ENCODE assay signal across 22 cellular contexts in genomic region chr3:144270100-144270499, GRCh38.
DNase-seq lines count a peak whose midpoint lies in the region; ATAC-seq lines count a peak whose summit lies in the region.
"Had no signal": no experiment of that assay in that cellular context is flagged by ENCODE, and none has a peak within 500 bp of the region (broad histone marks: within the 10 kb centered on the region; RNA-seq: fewer than 3 reads in every experiment).

No MANE protein-coding gene starts in this region.

- H3K27me3 ChIP-seq in mesenchymal stem cell (ENCODE audit: control insufficient read depth in 1 of 2, insufficient read depth in 1 of 2, low read length in 2 of 2), result peaks cover 3 to 17% of the 10 kb centered on the region in 2 experiments
- H3K27me3 ChIP-seq: body of pancreas, neural progenitor cell, testis had no signal

- no peak overlapping the region for H2AK5ac ChIP-seq in mesenchymal stem cell (ENCODE audit: low read length, severe bottlenecking)

- no peak overlapping the region for H3K4me2 ChIP-seq in mesenchymal stem cell (ENCODE audit: low read length, poor library complexity, severe bottlenecking)
- H3K4me2 ChIP-seq: neural progenitor cell had no signal

- WGBS in mesenchymal stem cell, result 98% methylated on average over 3 of the region's 3 CpGs

- H3K14ac ChIP-seq in mesenchymal stem cell (ENCODE audit: low read length in 2 of 2), result no peak overlapping the region

- H3K23ac ChIP-seq in mesenchymal stem cell (ENCODE audit: low read length in 2 of 2), result no peak overlapping the region

- H3K27ac ChIP-seq in mesenchymal stem cell (ENCODE audit: low read length, poor library complexity, severe bottlenecking), result no peak overlapping the region
- H3K27ac ChIP-seq: body of pancreas, neural progenitor cell, testis had no signal

- no peak overlapping the region for H2BK12ac ChIP-seq in mesenchymal stem cell (ENCODE audit: low read length in 2 of 2)

- ATAC-seq in GM21381 (IDR thresholded peaks at IDR 0.05; ENCODE audit: unreplicated experiment), result peak; percentile 58
- ATAC-seq: activated CD8-positive, alpha-beta T cell treated with anti-CD3 and anti-CD28 coated beads, Interleukin-2, amount 10 ng/mL, durations not matched to agents 7 days and 5 days; activated T-cell treated with anti-CD3 and anti-CD28 coated beads, Interleukin-2, amount 50 U/mL, for 4 hours; body of pancreas; HCT116; Right ventricle myocardium inferior; WTC11 had no signal

- H2BK5ac ChIP-seq in mesenchymal stem cell (ENCODE audit: low read depth, low read length, poor library complexity, severe bottlenecking), result no peak overlapping the region

- H2BK15ac ChIP-seq in mesenchymal stem cell (ENCODE audit: low read depth, poor library complexity, severe bottlenecking), result no peak overlapping the region

- H3K4me1 ChIP-seq in mesenchymal stem cell (ENCODE audit: control insufficient read depth, insufficient read depth, low read depth, low read length), result peaks cover 3% of the 10 kb centered on the region
- H3K4me1 ChIP-seq: body of pancreas, neural progenitor cell, testis had no signal

- no peak overlapping the region for H3K4ac ChIP-seq in mesenchymal stem cell (ENCODE audit: low read depth in 1 of 2, low read length in 2 of 2)

- DNase-seq in AML-193 (lab: John Stamatoyannopoulos, UW), result peak; percentile 10 to 20
- DNase-seq in Kasumi-1 (lab: John Stamatoyannopoulos, UW), result peak; percentile 93 to 98
- DNase-seq in medulla oblongata (ENCODE audit: extremely low spot score), result peak; percentile 44
- DNase-seq in NCI-H1417 (lab: John Stamatoyannopoulos, UW), result no peak
- DNase-seq in RPMI8226, result no peak
- DNase-seq in mesenchymal stem cell, result no peak
- no peak for DNase-seq in cerebellar nuclear complex (lab: John Stamatoyannopoulos, UW)
- DNase-seq: activated CD8-positive, alpha-beta T cell treated with anti-CD3 and anti-CD28 coated beads, Interleukin-2, amount 10 ng/mL, durations not matched to agents 7 days and 5 days; activated naive CD8-positive, alpha-beta T cell treated with anti-CD3 and anti-CD28 coated beads for 36 hours; activated T-cell treated with anti-CD3 and anti-CD28 coated beads, Interleukin-2, amount 50 U/mL, for 4 hours; cortex of kidney; DMS153; foreskin fibroblast; NCI-H1694; NCI-H345; testis had no signal

- no peaks in the 10 kb centered on the region for H3K36me3 ChIP-seq in mesenchymal stem cell (ENCODE audit: control insufficient read depth in 1 of 2, insufficient read depth in 2 of 2, low read depth in 1 of 2, low read length in 2 of 2)
- H3K36me3 ChIP-seq: neural progenitor cell had no signal

- no peaks in the 10 kb centered on the region for H3K9me3 ChIP-seq in mesenchymal stem cell (ENCODE audit: control insufficient read depth, low read length)
- H3K9me3 ChIP-seq: body of pancreas, testis had no signal

- H3K9ac ChIP-seq in mesenchymal stem cell (ENCODE audit: low read length), result no peak overlapping the region
- H3K9ac ChIP-seq: neural progenitor cell had no signal

- H4K8ac ChIP-seq in mesenchymal stem cell (ENCODE audit: low read length), result no peak overlapping the region

- no peak overlapping the region for H3K4me3 ChIP-seq in mesenchymal stem cell (ENCODE audit: insufficient read depth in 1 of 2, low read depth in 1 of 2, low read length in 2 of 2)
- H3K4me3 ChIP-seq: body of pancreas, neural progenitor cell, testis had no signal

- H3K18ac ChIP-seq in mesenchymal stem cell (ENCODE audit: low read depth in 1 of 2, low read length in 2 of 2), result no peak overlapping the region

- no peaks in the 10 kb centered on the region for H3K79me1 ChIP-seq in mesenchymal stem cell (replicated peaks; ENCODE audit: low read length, poor library complexity, severe bottlenecking)

- H4K91ac ChIP-seq in mesenchymal stem cell (ENCODE audit: low read length), result no peak overlapping the region

- no peak overlapping the region for H2AFZ ChIP-seq in mesenchymal stem cell (ENCODE audit: low read depth, low read length)
- H2AFZ ChIP-seq: neural progenitor cell had no signal

- no peak overlapping the region for H2BK120ac ChIP-seq in mesenchymal stem cell (ENCODE audit: low read depth, low read length)

Comparison
In these comparisons a context has a peak if more than half of its experiments do, and no peak if none do; other contexts are left out.
1. DNase-seq: peak in AML-193 (2 of 2), Kasumi-1 (2 of 2) and medulla oblongata (single experiment); none in NCI-H1417 (0 of 3), RPMI8226 (single experiment), mesenchymal stem cell (single experiment) and cerebellar nuclear complex (0 of 2).